ENCODE assay signal across 1 cellular context in genomic region chr3:188003188-188004171, GRCh38.
A peak's percentile ranks its signal among the peaks of the same experiment; 100 is the strongest.
TF ChIP-seq lines count a peak whose summit lies in the region.

No MANE protein-coding gene starts in this region.

TF ChIP-seq in HepG2, 621 proteins besides CTCF, POLR2A, EP300 and RAD21 (continued from another document and continues in another):
- TF ChIP-seq TRAFD1 (CRISPR knock-in tag; IDR thresholded peaks at IDR 0.05; ENCODE audit: borderline replicate concordance) (no peak), ZNF773 (CRISPR knock-in tag; IDR thresholded peaks at IDR 0.05; ENCODE audit: borderline replicate concordance) (no peak), CBX5 (CRISPR knock-in tag; IDR thresholded peaks at IDR 0.05; ENCODE audit: borderline replicate concordance) (peak; percentile 48; the same call in 1 of the 2 replicates), ZNF335 (CRISPR knock-in tag; IDR thresholded peaks at IDR 0.05) (no peak), PPARG (CRISPR knock-in tag; conservative IDR thresholded peaks at IDR 0.05) (peak; percentile 95), ZNF530 (CRISPR knock-in tag; IDR thresholded peaks at IDR 0.05; ENCODE audit: low read depth) (no peak), ATF6 (CRISPR knock-in tag; conservative IDR thresholded peaks at IDR 0.05) (no peak), CREBL2 (CRISPR knock-in tag; IDR thresholded peaks at IDR 0.05; ENCODE audit: borderline replicate concordance) (no peak), ZNF253 (CRISPR knock-in tag; IDR thresholded peaks at IDR 0.05; ENCODE audit: borderline replicate concordance) (no peak), ZNF235 (CRISPR knock-in tag; IDR thresholded peaks at IDR 0.05; ENCODE audit: borderline replicate concordance) (no peak), ZMYM2 (CRISPR knock-in tag; IDR thresholded peaks at IDR 0.05) (no peak), GRHL1 (CRISPR knock-in tag; conservative IDR thresholded peaks at IDR 0.05) (no peak), GMEB2 (CRISPR knock-in tag; IDR thresholded peaks at IDR 0.05; ENCODE audit: low read depth) (no peak), MNT (IDR thresholded peaks at IDR 0.05) (no peak), ZNF343 (CRISPR knock-in tag; IDR thresholded peaks at IDR 0.05) (no peak), ZNF784 (CRISPR knock-in tag; IDR thresholded peaks at IDR 0.05; ENCODE audit: borderline replicate concordance) (0 out of 2 replicates have a peak, but pooled peaks have one; percentile 13), FOXP4 (CRISPR knock-in tag; IDR thresholded peaks at IDR 0.05) (peak; percentile 87), MEF2D (CRISPR knock-in tag; IDR thresholded peaks at IDR 0.05) (no peak), TEAD2 (CRISPR knock-in tag; IDR thresholded peaks at IDR 0.05) (no peak), KLF15 (CRISPR knock-in tag; IDR thresholded peaks at IDR 0.05; ENCODE audit: borderline replicate concordance) (no peak), TARDBP (CRISPR knock-in tag; IDR thresholded peaks at IDR 0.05) (peak; percentile 12; the same call in 1 of the 2 replicates), YEATS2 (CRISPR knock-in tag; IDR thresholded peaks at IDR 0.05; ENCODE audit: borderline replicate concordance) (peak; percentile 29; the same call in 1 of the 2 replicates), ZNF230 (CRISPR knock-in tag; IDR thresholded peaks at IDR 0.05) (0 out of 2 replicates have a peak, but pooled peaks have one; percentile 37), AGO2 (optimal IDR thresholded peaks at IDR 0.05; ENCODE audit: low read depth, low read length) (no peak), NRL (CRISPR knock-in tag; IDR thresholded peaks at IDR 0.05; ENCODE audit: borderline replicate concordance) (no peak), CBFB (CRISPR knock-in tag; IDR thresholded peaks at IDR 0.05) (no peak), LCORL (IDR thresholded peaks at IDR 0.05) (no peak), LCORL (CRISPR knock-in tag; IDR thresholded peaks at IDR 0.05) (peak; percentile 64), SOX5 (CRISPR knock-in tag; IDR thresholded peaks at IDR 0.05; ENCODE audit: borderline replicate concordance) (peak; percentile 69; the same call in 1 of the 2 replicates), RFX3 (CRISPR knock-in tag; IDR thresholded peaks at IDR 0.05) (no peak), GATAD2A (CRISPR knock-in tag; IDR thresholded peaks at IDR 0.05) (peak; percentile 51), ZBTB44 (CRISPR knock-in tag; IDR thresholded peaks at IDR 0.05) (no peak), ATRX (CRISPR knock-in tag; IDR thresholded peaks at IDR 0.05; ENCODE audit: borderline replicate concordance) (no peak), IKZF4 (CRISPR knock-in tag; IDR thresholded peaks at IDR 0.05; ENCODE audit: borderline replicate concordance, low read depth, not compliant biosample characterization) (peak; percentile 19), THAP8 (CRISPR knock-in tag; IDR thresholded peaks at IDR 0.05; ENCODE audit: borderline replicate concordance) (no peak), AFF4 (CRISPR knock-in tag; IDR thresholded peaks at IDR 0.05) (no peak), MLLT10 (CRISPR knock-in tag; IDR thresholded peaks at IDR 0.05) (no peak), ZNF660 (CRISPR knock-in tag; IDR thresholded peaks at IDR 0.05; ENCODE audit: borderline replicate concordance, low read depth) (no peak), HOXA5 (CRISPR knock-in tag; IDR thresholded peaks at IDR 0.05) (no peak), ASH2L (IDR thresholded peaks at IDR 0.05; ENCODE audit: insufficient read length, low read depth, low read length) (peak; percentile 93), FOXK2 (IDR thresholded peaks at IDR 0.05) (no peak), ZNF672 (CRISPR knock-in tag; IDR thresholded peaks at IDR 0.05) (no peak), DNMT1 (CRISPR knock-in tag; IDR thresholded peaks at IDR 0.05) (no peak), TOE1 (CRISPR knock-in tag; IDR thresholded peaks at IDR 0.05) (no peak; the same call in 1 of the 2 replicates), NFE2L2 (IDR thresholded peaks at IDR 0.05; ENCODE audit: low read length) (no peak), FOXM1 (CRISPR knock-in tag; IDR thresholded peaks at IDR 0.05) (no peak), ZNF616 (CRISPR knock-in tag; IDR thresholded peaks at IDR 0.05; ENCODE audit: low read depth) (no peak), PCBP2 (optimal IDR thresholded peaks at IDR 0.05; ENCODE audit: low read depth, low read length, poor library complexity, severe bottlenecking) (no peak)
